In genomic region chr14:59146941-59147470, GRCh38 we compare ENCODE assay signal across 27 cellular contexts.
"Had no signal": no experiment of that assay in that cellular context is flagged by ENCODE, and none has a peak within 500 bp of the region (broad histone marks: within the 10 kb centered on the region; RNA-seq: fewer than 3 reads in every experiment).

No MANE protein-coding gene starts in this region.

- H3K27me3 ChIP-seq: colonic mucosa, gastrocnemius medialis, hepatocyte, vagina had no signal

- H3K36me3 ChIP-seq: colonic mucosa, gastrocnemius medialis, thoracic aorta, vagina had no signal

- H3K4me2 ChIP-seq: hepatocyte had no signal

- H2AFZ ChIP-seq: hepatocyte had no signal

- H3K4me3 ChIP-seq: colonic mucosa, gastrocnemius medialis, hepatocyte, skin epidermis, thoracic aorta, vagina had no signal

- H3K9me3 ChIP-seq: colonic mucosa, gastrocnemius medialis, thoracic aorta, vagina had no signal

- H3K79me2 ChIP-seq: hepatocyte had no signal

- H3K27ac Mint-ChIP-seq: activated CD4-positive, alpha-beta T cell treated with anti-CD3 and anti-CD28 coated beads, Interleukin-2, amount 10 ng/mL, durations not matched to agents 7 days and 5 days; activated CD8-positive, alpha-beta T cell treated with anti-CD3 and anti-CD28 coated beads for 36 hours; activated naive CD4-positive, alpha-beta T cell treated with anti-CD3 and anti-CD28 coated beads, Interleukin-2, amount 50 U/mL, for 72 hours; activated T-helper 2 cell treated with anti-CD3 and anti-CD28 coated beads, Interferon-gamma antibody, Interleukin-2, Interleukin-4, amounts not matched to agents 10 μg/mL and 5 μg/mL and 100 μg/mL, durations not matched to agents 14 hours and 24 hours and 36 hours; memory B cell; stimulated activated naive CD8-positive, alpha-beta T cell treated with anti-CD3 and anti-CD28 coated beads, Interleukin-15, Interleukin-2, amounts not matched to agents 100 ng/mL and 50 ng/mL, for 24 hours; T-helper 17 cell had no signal

- H3K36me3 Mint-ChIP-seq: activated naive CD4-positive, alpha-beta T cell treated with anti-CD3 and anti-CD28 coated beads, Interleukin-2, amount 50 U/mL, for 72 hours; memory B cell; naive thymus-derived CD4-positive, alpha-beta T cell had no signal

- H3K4me3 Mint-ChIP-seq: activated CD4-positive, alpha-beta T cell treated with anti-CD3 and anti-CD28 coated beads, Interleukin-2, amount 10 ng/mL, durations not matched to agents 7 days and 5 days; activated CD8-positive, alpha-beta T cell treated with anti-CD3 and anti-CD28 coated beads for 36 hours; memory B cell; naive thymus-derived CD4-positive, alpha-beta T cell; neural crest cell; stimulated activated naive CD8-positive, alpha-beta T cell treated with anti-CD3 and anti-CD28 coated beads, Interleukin-15, Interleukin-2, amounts not matched to agents 100 ng/mL and 50 ng/mL, for 24 hours; T-helper 17 cell had no signal

- ATAC-seq: activated CD8-positive, alpha-beta T cell treated with anti-CD3 and anti-CD28 coated beads for 36 hours; activated naive CD4-positive, alpha-beta T cell treated with anti-CD3 and anti-CD28 coated beads, Interleukin-2, amount 50 U/mL, for 72 hours; gastrocnemius medialis; left cardiac atrium; naive thymus-derived CD4-positive, alpha-beta T cell; sciatic nerve; T-helper 17 cell had no signal

- DNase-seq: activated CD4-positive, alpha-beta T cell treated with anti-CD3 and anti-CD28 coated beads, Interleukin-2, amount 10 ng/mL, durations not matched to agents 7 days and 5 days; activated CD4-positive, CD25-positive, alpha-beta regulatory T cell treated with anti-CD3 and anti-CD28 coated beads, Interleukin-2, amount 50 U/mL, for 72 hours; activated CD8-positive, alpha-beta T cell treated with anti-CD3 and anti-CD28 coated beads for 36 hours; activated T-cell treated with anti-CD3 and anti-CD28 coated beads, Interleukin-2, amount 50 U/mL, for 48 hours; cerebellar nuclear complex; colonic mucosa; effector memory CD4-positive, alpha-beta T cell; gastrocnemius medialis; islet precursor cell; left cardiac atrium; midbrain; naive thymus-derived CD4-positive, alpha-beta T cell; stimulated activated CD4-positive, alpha-beta T cell treated with anti-CD3 and anti-CD28 coated beads, Interleukin-12 subunit alpha, Interleukin-12 subunit beta, amount 100 ng/mL, for 4 hours; stimulated activated CD4-positive, alpha-beta T cell treated with anti-CD3 and anti-CD28 coated beads, Interleukin-4, amount 100 ng/mL, for 1 hour; T-helper 17 cell; T1000; trophoblast cell had no signal

- H3K27me3 Mint-ChIP-seq: memory B cell; stimulated activated naive CD8-positive, alpha-beta T cell treated with anti-CD3 and anti-CD28 coated beads, Interleukin-15, Interleukin-2, amounts not matched to agents 100 ng/mL and 50 ng/mL, for 24 hours had no signal

- H3K4me1 ChIP-seq: colonic mucosa, gastrocnemius medialis, vagina had no signal

- H3K9me3 Mint-ChIP-seq: activated CD4-positive, alpha-beta T cell treated with anti-CD3 and anti-CD28 coated beads, Interleukin-2, amount 10 ng/mL, durations not matched to agents 7 days and 5 days; activated CD8-positive, alpha-beta T cell treated with anti-CD3 and anti-CD28 coated beads for 36 hours; activated naive CD4-positive, alpha-beta T cell treated with anti-CD3 and anti-CD28 coated beads, Interleukin-2, amount 50 U/mL, for 72 hours; activated T-helper 2 cell treated with anti-CD3 and anti-CD28 coated beads, Interferon-gamma antibody, Interleukin-2, Interleukin-4, amounts not matched to agents 10 μg/mL and 5 μg/mL and 100 μg/mL, durations not matched to agents 14 hours and 24 hours and 36 hours; memory B cell; naive thymus-derived CD4-positive, alpha-beta T cell; neural crest cell; stimulated activated naive CD8-positive, alpha-beta T cell treated with anti-CD3 and anti-CD28 coated beads, Interleukin-15, Interleukin-2, amounts not matched to agents 100 ng/mL and 50 ng/mL, for 24 hours had no signal

- H3K27ac ChIP-seq: colonic mucosa, gastrocnemius medialis, hepatocyte, skin epidermis, thoracic aorta, vagina had no signal
